ENCODE assay signal across 10 cellular contexts in genomic region chr11:898160-898517, GRCh38. TPM values are rescaled to one million over a fixed set of nuclear protein-coding genes. Genes with fewer than 3 reads are reported as not detected.
DNase-seq lines count a peak whose midpoint lies in the region; ATAC-seq and TF ChIP-seq lines count a peak whose summit lies in the region.
"Had no signal": no experiment of that assay in that cellular context is flagged by ENCODE, and none has a peak within 500 bp of the region (broad histone marks: within the 10 kb centered on the region; RNA-seq: fewer than 3 reads in every experiment).

No MANE protein-coding gene starts in this region.

- H3K36me3 ChIP-seq in breast epithelium (peaks cover 18% of the 10 kb centered on the region), NT2/D1 (ENCODE audit: insufficient read depth, insufficient read length, low read length) (peaks cover 84% of the 10 kb centered on the region), sigmoid colon (peaks cover 18 to 53% (median 38%) of the 10 kb centered on the region in 4 donors)

- DNase-seq in MCF 10A (ENCODE audit: unreplicated experiment) (peak; percentile 22), breast epithelium (ENCODE audit: low spot score in 2 of 2) (no peak), NT2/D1 (ENCODE audit: low read depth, low spot score) (no peak), erythroblast (lab: John Stamatoyannopoulos, UW) (peak; percentile 38 to 49), sigmoid colon (no peak)
- DNase-seq in activated T-cell treated with anti-CD3 and anti-CD28 coated beads, Interleukin-2, amount 50 U/mL, for 72 hours = no peak
- DNase-seq: activated T-cell treated with anti-CD3 and anti-CD28 coated beads, Interleukin-2, amount 50 U/mL, for 1 hour; NCI-H446 treated with DMSO at 0.1 percent for 48 hours had no signal

- H3K27ac Mint-ChIP-seq in MCF 10A (ENCODE audit: low read depth, unreplicated experiment) = no peak overlapping the region
- no peak overlapping the region for H3K27ac Mint-ChIP-seq in activated T-cell treated with anti-CD3 and anti-CD28 coated beads, Interleukin-2, amount 50 U/mL, for 72 hours

- no peak for TF ChIP-seq EP300 in sigmoid colon (IDR thresholded peaks at IDR 0.05)

- H3K27me3 Mint-ChIP-seq in MCF 10A (ENCODE audit: insufficient read depth, unreplicated experiment) = no peaks in the 10 kb centered on the region
- H3K27me3 Mint-ChIP-seq in activated T-cell treated with anti-CD3 and anti-CD28 coated beads, Interleukin-2, amount 50 U/mL, for 72 hours (ENCODE audit: low read depth) = no peaks in the 10 kb centered on the region

- CTCF ChIA-PET in MCF 10A (lab: Yijun Ruan, JAX) = interaction anchor here (0.6 kb wide), 2 partner anchors 14 to 93 kb away, joined by 3 read pairs; no protein-coding TSS in a partner anchor

- H3K9ac ChIP-seq in NT2/D1 (ENCODE audit: insufficient read length, low read depth) = peak overlapping the region; percentile 72

- no peaks in the 10 kb centered on the region for H3K9me3 ChIP-seq in breast epithelium
- no peaks in the 10 kb centered on the region for H3K9me3 ChIP-seq in NT2/D1 (ENCODE audit: insufficient read depth, low read length)
- H3K9me3 ChIP-seq in sigmoid colon = no peaks in the 10 kb centered on the region

- no peaks in the 10 kb centered on the region for H3K27me3 ChIP-seq in breast epithelium
- no peaks in the 10 kb centered on the region for H3K27me3 ChIP-seq in NT2/D1 (ENCODE audit: insufficient read depth, insufficient read length)
- H3K27me3 ChIP-seq in sigmoid colon = no peaks in the 10 kb centered on the region

- no peak overlapping the region for H3K27ac ChIP-seq in breast epithelium
- H3K27ac ChIP-seq in sigmoid colon = peak overlapping the region in 3 of 4 donors; percentile 35 to 51 (median 35)

- 81 to 85% methylated on average over 10 of the region's 10 CpGs for WGBS in sigmoid colon, 2 donors

- POLR2A ChIA-PET in MCF 10A (lab: Yijun Ruan, JAX) = no interaction called here

- no peak overlapping the region for H3K4me3 ChIP-seq in breast epithelium
- H3K4me3 ChIP-seq in NT2/D1 (ENCODE audit: insufficient read length, low read depth) = no peak overlapping the region
- no peak overlapping the region for H3K4me3 ChIP-seq in sigmoid colon

- TF ChIP-seq POLR2A in breast epithelium (IDR thresholded peaks at IDR 0.05) = no peak
- peak; percentile 3 for TF ChIP-seq POLR2A in erythroblast (IDR thresholded peaks at IDR 0.05; ENCODE audit: low read length)
- no peak for TF ChIP-seq POLR2A in sigmoid colon (IDR thresholded peaks at IDR 0.05)

- TF ChIP-seq CTCF in MCF 10A (IDR thresholded peaks at IDR 0.05; ENCODE audit: unreplicated experiment) (peak; percentile 40), breast epithelium (IDR thresholded peaks at IDR 0.05) (no peak), sigmoid colon (IDR thresholded peaks at IDR 0.05) (no peak)

- H3K4me1 ChIP-seq in breast epithelium (no peaks in the 10 kb centered on the region), NT2/D1 (ENCODE audit: insufficient read depth, insufficient read length) (peaks cover 27% of the 10 kb centered on the region), sigmoid colon (peaks cover 0 to 16% (median 13%) of the 10 kb centered on the region in 4 donors)

- no peaks in the 10 kb centered on the region for H3K4me1 Mint-ChIP-seq in MCF 10A (ENCODE audit: insufficient read depth, unreplicated experiment)
- no peaks in the 10 kb centered on the region for H3K4me1 Mint-ChIP-seq in activated T-cell treated with anti-CD3 and anti-CD28 coated beads, Interleukin-2, amount 50 U/mL, for 72 hours (ENCODE audit: low read depth)

- peaks cover 24% of the 10 kb centered on the region for H3K36me3 Mint-ChIP-seq in MCF 10A (ENCODE audit: insufficient read depth, unreplicated experiment)
- peaks cover 4 to 7% of the 10 kb centered on the region in 2 donors for H3K36me3 Mint-ChIP-seq in activated T-cell treated with anti-CD3 and anti-CD28 coated beads, Interleukin-2, amount 50 U/mL, for 72 hours (ENCODE audit: insufficient read depth in 2 of 2)

- ATAC-seq in GM19351 (IDR thresholded peaks at IDR 0.05; ENCODE audit: unreplicated experiment) (no peak), HG02798 (IDR thresholded peaks at IDR 0.05; ENCODE audit: poor library complexity, unreplicated experiment) (no peak)
- no peak for ATAC-seq in activated T-cell treated with anti-CD3 and anti-CD28 coated beads, Interleukin-2, amount 50 U/mL, for 72 hours (replicated peaks in 1 of 2)

- no TSS peak for BruUV-seq in MCF 10A (replicated peaks; lab: Mats Ljungman, UMichigan)

- H3K4me3 Mint-ChIP-seq in MCF 10A (ENCODE audit: unreplicated experiment) = no peak overlapping the region
- H3K4me3 Mint-ChIP-seq in activated T-cell treated with anti-CD3 and anti-CD28 coated beads, Interleukin-2, amount 50 U/mL, for 72 hours = no peak overlapping the region

- H3K9me3 Mint-ChIP-seq in MCF 10A (ENCODE audit: unreplicated experiment) = no peaks in the 10 kb centered on the region
- no peaks in the 10 kb centered on the region for H3K9me3 Mint-ChIP-seq in activated T-cell treated with anti-CD3 and anti-CD28 coated beads, Interleukin-2, amount 50 U/mL, for 72 hours

- intact Hi-C loops in MCF 10A (cut with micrococcal nuclease) = no loop called here
- intact Hi-C loops in breast epithelium (cut with DNase I; ENCODE audit: low total_unique reads) = no loop called here
- intact Hi-C loops in sigmoid colon (cut with DNase I) = no loop called here

RNA-seq across cellular contexts. Expression of gene CHID1, which starts 12.5 kb away (rescaled TPM):
- 82.1 and 94.8 TPM in 2 replicates for total RNA-seq in MCF 10A (2022)
- 10 to 100 TPM; 58.3 to 79.5 (median 68.3) TPM for total RNA-seq in breast epithelium
- total RNA-seq in sigmoid colon = 10 to 100 TPM; 45.7 to 52.3 (median 48.0) TPM
- polyA plus RNA-seq in sigmoid colon = 10 to 100 TPM; 16.9 to 52.0 (median 18.0) TPM
- total RNA-seq in activated T-cell treated with anti-CD3 and anti-CD28 coated beads, Interleukin-2, amount 50 U/mL, for 72 hours = 10 to 100 TPM; 33.9 to 44.2 TPM

RNA-seq across cellular contexts. Expression of gene AP2A2, which starts 27.5 kb away (rescaled TPM):
- total RNA-seq in MCF 10A (2022) = 70.5 and 70.6 TPM in 2 replicates
- total RNA-seq in breast epithelium = 100 to 1,000 TPM in 1 of 3 donors, 10 to 100 TPM in 2; 44.6 to 112 (median 54.7) TPM
- 10 to 100 TPM; 42.6 to 78.4 (median 53.1) TPM for total RNA-seq in sigmoid colon
- 10 to 100 TPM; 21.0 to 47.0 (median 31.4) TPM for polyA plus RNA-seq in sigmoid colon
- total RNA-seq in activated T-cell treated with anti-CD3 and anti-CD28 coated beads, Interleukin-2, amount 50 U/mL, for 72 hours = 10 to 100 TPM; 49.5 to 57.0 TPM

RNA-seq across cellular contexts. Expression of gene TSPAN4, which starts 55.5 kb away (rescaled TPM):
- total RNA-seq in MCF 10A (2022) (118 and 148 TPM in 2 replicates), breast epithelium (100 to 1,000 TPM in 2 of 3 donors, 10 to 100 TPM in 1; 72.4 to 217 (median 107) TPM), sigmoid colon (10 to 100 TPM; 79.2 to 92.7 (median 82.9) TPM)
- 10 to 100 TPM in 2 of 3 donors, 1 to 10 TPM in 1; 8.8 to 41.0 (median 15.0) TPM for polyA plus RNA-seq in sigmoid colon
- 10 to 100 TPM; 12.2 to 14.9 TPM for total RNA-seq in activated T-cell treated with anti-CD3 and anti-CD28 coated beads, Interleukin-2, amount 50 U/mL, for 72 hours

RNA-seq across cellular contexts. Expression of gene POLR2L, which starts 55.8 kb away (rescaled TPM):
- total RNA-seq in MCF 10A (2022) = 96.9 and 118 TPM in 2 replicates
- total RNA-seq in breast epithelium = 100 to 1,000 TPM in 1 of 3 donors, 10 to 100 TPM in 2; 51.8 to 126 (median 96.7) TPM
- total RNA-seq in sigmoid colon = 10 to 100 TPM; 34.9 to 75.3 (median 52.0) TPM
- 100 to 1,000 TPM; 139 to 198 (median 143) TPM for polyA plus RNA-seq in sigmoid colon
- total RNA-seq in activated T-cell treated with anti-CD3 and anti-CD28 coated beads, Interleukin-2, amount 50 U/mL, for 72 hours = 10 to 100 TPM; 28.2 to 30.9 TPM

Comparison
In these comparisons a context has a peak if more than half of its experiments do, and no peak if none do; other contexts are left out.
1. DNase-seq: peak in MCF 10A (single experiment) and erythroblast (2 of 2); none in breast epithelium (0 of 2), NT2/D1 (single experiment), sigmoid colon (single experiment) and activated T-cell treated with anti-CD3 and anti-CD28 coated beads, Interleukin-2, amount 50 U/mL, for 72 hours (0 of 2).
2. H3K27ac ChIP-seq: peak in sigmoid colon (3 of 4); none in breast epithelium (0 of 2).